ENCODE assay signal across 16 cellular contexts in the genomic region with DNA sequence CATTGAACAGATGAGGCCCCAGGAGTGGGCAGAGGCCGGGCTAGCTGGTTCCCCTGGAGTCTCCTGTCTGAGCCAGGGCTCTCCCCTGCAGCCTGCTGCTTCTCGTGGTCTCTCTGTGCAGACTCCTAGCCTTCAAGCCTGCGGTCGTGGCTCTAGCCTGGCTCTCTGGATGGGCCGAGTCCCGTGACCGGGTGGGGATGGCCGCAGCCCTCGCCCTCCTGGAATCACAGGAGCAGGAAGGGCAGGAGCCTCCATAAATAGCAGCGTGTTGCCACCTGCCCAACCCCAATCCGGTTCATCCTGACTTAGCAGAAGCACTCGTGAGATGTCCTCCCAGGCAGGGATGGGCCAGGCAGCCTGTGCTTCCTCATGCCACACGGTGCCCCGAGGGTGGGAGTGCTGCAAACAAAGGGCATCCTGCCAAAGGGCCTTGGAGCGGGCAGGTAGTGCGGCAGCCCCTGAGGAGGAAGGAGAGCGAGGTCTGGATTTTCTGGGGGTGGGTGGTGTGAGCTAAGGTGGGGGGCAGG. TPM values are rescaled to one million over a fixed set of nuclear protein-coding genes. Genes with fewer than 3 reads are reported as not detected.
DNase-seq lines count a peak whose midpoint lies in the region; ATAC-seq and TF ChIP-seq lines count a peak whose summit lies in the region.
"Had no signal": no experiment of that assay in that cellular context is flagged by ENCODE, and none has a peak within 500 bp of the region (broad histone marks: within the 10 kb centered on the region; RNA-seq: fewer than 3 reads in every experiment).

No MANE protein-coding gene starts in this region.

- in situ Hi-C loops in transverse colon (cut with MboI; ENCODE audit: low pct_ligation_motif_present in 1 of 4, low pct_unique_long_range_greater_than_20kb in 1 of 4, low sequenced_read_pairs in 3 of 4): loop anchor here in 1 of 4 donors (25.0 kb wide), 1 partner anchor 699 kb away; no protein-coding TSS in a partner anchor

- no peaks in the 10 kb centered on the region for H3K27me3 ChIP-seq in transverse colon
- H3K27me3 ChIP-seq: body of pancreas, neutrophil had no signal

- peak; percentile 19 for DNase-seq in SIG-M5 treated with dmso at 0.1 percent for 504 hours (lab: John Stamatoyannopoulos, UW; ENCODE audit: unreplicated experiment)
- DNase-seq in SIG-M5 (lab: John Stamatoyannopoulos, UW): no peak
- no peak for DNase-seq in T-helper 17 cell
- DNase-seq in lower leg skin (ENCODE audit: low spot score in 2 of 2): peak; percentile 85 to 93
- peak; percentile 88 for DNase-seq in transverse colon
- no peak for DNase-seq in osteocyte (ENCODE audit: extremely low spot score, unreplicated experiment)
- DNase-seq in cerebellum (ENCODE audit: low spot score): no peak
- DNase-seq in cerebellar nuclear complex (lab: John Stamatoyannopoulos, UW): no peak
- DNase-seq: ACHN; activated CD8-positive, alpha-beta T cell treated with anti-CD3 and anti-CD28 coated beads for 36 hours; activated naive CD4-positive, alpha-beta T cell; NCI-H1092; T-helper 9 cell had no signal

- peaks cover 13% of the 10 kb centered on the region for H3K9me3 Mint-ChIP-seq in osteocyte (ENCODE audit: unreplicated experiment)

- ATAC-seq in T-helper 17 cell: no peak
- ATAC-seq: activated CD8-positive, alpha-beta T cell treated with anti-CD3 and anti-CD28 coated beads for 36 hours; body of pancreas had no signal

- H3K27me3 Mint-ChIP-seq in T-helper 17 cell: no peaks in the 10 kb centered on the region
- H3K27me3 Mint-ChIP-seq in osteocyte (ENCODE audit: unreplicated experiment): no peaks in the 10 kb centered on the region
- H3K27me3 Mint-ChIP-seq: activated CD8-positive, alpha-beta T cell treated with anti-CD3 and anti-CD28 coated beads for 36 hours had no signal

- H3K9me3 ChIP-seq in T-helper 17 cell (ENCODE audit: control insufficient read depth, low read length, poor library complexity, severe bottlenecking): no peaks in the 10 kb centered on the region
- H3K9me3 ChIP-seq in transverse colon: peaks cover 0 to 4% of the 10 kb centered on the region in 2 donors
- H3K9me3 ChIP-seq: body of pancreas, neutrophil, thoracic aorta had no signal

- H3K4me1 ChIP-seq in transverse colon: peaks cover 0 to 37% (median 19%) of the 10 kb centered on the region in 4 donors

- H3K4me1 Mint-ChIP-seq in T-helper 17 cell (peaks cover 4% of the 10 kb centered on the region), osteocyte (ENCODE audit: unreplicated experiment) (peaks cover 4% of the 10 kb centered on the region)

- TF ChIP-seq POLR2A in lower leg skin (IDR thresholded peaks at IDR 0.05) (no peak), transverse colon (IDR thresholded peaks at IDR 0.05) (peak; percentile 63)

- H3K27ac Mint-ChIP-seq in T-helper 17 cell: peak overlapping the region; percentile 43
- H3K27ac Mint-ChIP-seq in osteocyte (ENCODE audit: unreplicated experiment): no peak overlapping the region
- H3K27ac Mint-ChIP-seq: activated CD8-positive, alpha-beta T cell treated with anti-CD3 and anti-CD28 coated beads for 36 hours had no signal

- peak overlapping the region; percentile 81 to 89 (median 87) for H3K27ac ChIP-seq in transverse colon
- H3K27ac ChIP-seq: body of pancreas, neutrophil, thoracic aorta had no signal

- H3K4me3 Mint-ChIP-seq in T-helper 17 cell (no peak overlapping the region), osteocyte (ENCODE audit: unreplicated experiment) (no peak overlapping the region)
- H3K4me3 Mint-ChIP-seq: activated CD8-positive, alpha-beta T cell treated with anti-CD3 and anti-CD28 coated beads for 36 hours had no signal

- TF ChIP-seq CTCF in lower leg skin (IDR thresholded peaks at IDR 0.05): no peak
- TF ChIP-seq CTCF in transverse colon (IDR thresholded peaks at IDR 0.05): no peak
- no peak for TF ChIP-seq CTCF in osteocyte (IDR thresholded peaks at IDR 0.05)

- 52% methylated on average over 14 to 15 of the region's 17 CpGs for WGBS in lower leg skin, 2 donors
- WGBS in transverse colon (ENCODE audit: low coverage in 1 of 2), 2 donors: 50% methylated on average over 16 of the region's 17 CpGs; no CpG with 5 or more reads in 1 of the 2 donors

- H3K36me3 Mint-ChIP-seq in T-helper 17 cell (ENCODE audit: low read depth) (peaks cover 2% of the 10 kb centered on the region), osteocyte (ENCODE audit: unreplicated experiment) (no peaks in the 10 kb centered on the region)

- no peaks in the 10 kb centered on the region for H3K36me3 ChIP-seq in transverse colon
- H3K36me3 ChIP-seq: neutrophil, thoracic aorta had no signal

- intact Hi-C loops in lower leg skin (cut with DNase I; ENCODE audit: low total_unique reads) (no loop called here), transverse colon (cut with DNase I; ENCODE audit: low total_unique reads) (no loop called here)

- TF ChIP-seq EP300 in transverse colon (IDR thresholded peaks at IDR 0.05; ENCODE audit: low read depth): peak; percentile 48

- H3K4me3 ChIP-seq in lower leg skin (ENCODE audit: low read depth, poor library complexity, severe bottlenecking) (no peak overlapping the region), transverse colon (peak overlapping the region in 1 of 4 donors; percentile 11)
- H3K4me3 ChIP-seq: body of pancreas, thoracic aorta had no signal

RNA-seq across cellular contexts. Expression of a gene that starts 43.9 kb away (rescaled TPM):
- total RNA-seq in T-helper 17 cell: 100 to 1,000 TPM; 114 to 153 TPM
- total RNA-seq in lower leg skin: 100 to 1,000 TPM; 189 to 423 (median 301) TPM
- 100 to 1,000 TPM; 135 to 358 (median 233) TPM for total RNA-seq in transverse colon
- 82.6 and 83.2 TPM in 2 replicates for total RNA-seq in osteocyte
- total RNA-seq in cerebellum: 5.8 TPM

RNA-seq across cellular contexts. Expression of a gene that starts 59.3 kb away (rescaled TPM):
- total RNA-seq in T-helper 17 cell (1 to 10 TPM; 2.2 to 2.7 TPM), lower leg skin (10 to 100 TPM in 2 of 4 donors, 1 to 10 TPM in 2; 3.4 to 10.3 (median 8.9) TPM), transverse colon (1 to 10 TPM in 2 of 4 donors, under 1 TPM in 2; 0.20 to 4.2 (median 1.8) TPM), osteocyte (0.60 and 0.64 TPM in 2 replicates), cerebellum (4.3 TPM)

Comparison
In these comparisons a context has a peak if more than half of its experiments do, and no peak if none do; other contexts are left out.
1. DNase-seq: peak in SIG-M5 treated with dmso at 0.1 percent for 504 hours (single experiment), lower leg skin (2 of 2) and transverse colon (single experiment); none in SIG-M5 (single experiment), T-helper 17 cell (0 of 3), osteocyte (single experiment), cerebellum (single experiment) and cerebellar nuclear complex (0 of 2).
2. RNA of a gene that starts 43.9 kb away (total RNA-seq): 189 to 423 TPM in lower leg skin, 135 to 358 TPM in transverse colon, 114 to 153 TPM in T-helper 17 cell and 82.6 to 83.2 TPM in osteocyte; 5.8 TPM in cerebellum (single experiment); every median in the first group is over 10 times any median in the second.